8 cellular contexts compared by ENCODE assay signal in genomic region chr5:115544371-115545064, GRCh38. TPM values are rescaled to one million over a fixed set of nuclear protein-coding genes. Genes with fewer than 3 reads are reported as not detected.
DNase-seq lines count a peak whose midpoint lies in the region; ATAC-seq and TF ChIP-seq lines count a peak whose summit lies in the region.

Gene FEM1C (minus strand): TSS chr5:115544775. CDS start chr5:115543493, 1,282 bp downstream.

- no peak within 1 kb of the TSS for H2BK12ac ChIP-seq in trophoblast cell (ENCODE audit: low read length)

- peaks cover 13% of the 10 kb centered on the region for H3K9me3 Mint-ChIP-seq in activated naive CD8-positive, alpha-beta T cell treated with anti-CD3 and anti-CD28 coated beads, Interleukin-2, amount 50 U/mL, for 24 hours

- peak within 1 kb of the TSS; percentile 21 for H4K12ac ChIP-seq in trophoblast cell (ENCODE audit: low read depth, low read length)

- in situ Hi-C loops in transverse colon (cut with MboI; ENCODE audit: low pct_ligation_motif_present in 1 of 4, low pct_unique_long_range_greater_than_20kb in 1 of 4, low sequenced_read_pairs in 3 of 4) = no loop called here

- intact Hi-C loops in transverse colon (cut with DNase I; ENCODE audit: low total_unique reads) = no loop called here

- peak within 1 kb of the TSS; percentile 91 for H3K9ac ChIP-seq in trophoblast cell (ENCODE audit: low read length)

- H3K4me3 ChIP-seq in GM12864 (ENCODE audit: low read depth, low read length) (peak within 1 kb of the TSS; percentile 92), cardiac muscle cell (peak within 1 kb of the TSS; percentile 90), trophoblast cell (ENCODE audit: low read depth, low read length) (peak within 1 kb of the TSS; percentile 85), transverse colon (peak within 1 kb of the TSS; percentile 81 to 90 (median 83))

- H4K8ac ChIP-seq in trophoblast cell (ENCODE audit: low read depth, low read length) = peak within 1 kb of the TSS; percentile 81

- H2BK120ac ChIP-seq in trophoblast cell (ENCODE audit: insufficient read depth, low read length, poor library complexity) = peak within 1 kb of the TSS; percentile 4

- TF ChIP-seq CTCF in GM12864 (IDR thresholded peaks at IDR 0.05; ENCODE audit: low read depth, low read length, missing control alignments) (no peak), cardiac muscle cell (IDR thresholded peaks at IDR 0.05; ENCODE audit: low read depth, low read length) (no peak), transverse colon (IDR thresholded peaks at IDR 0.05) (no peak)

- DNase-seq in GM12864 (ENCODE audit: low read depth) = peak; percentile 85
- DNase-seq in NCI-H1417 (lab: John Stamatoyannopoulos, UW) = peak; percentile 86 to 94 (median 92)
- peak; percentile 84 to 97 for DNase-seq in SW 1271 (lab: John Stamatoyannopoulos, UW)
- peak; percentile 99 for DNase-seq in activated naive CD8-positive, alpha-beta T cell treated with anti-CD3 and anti-CD28 coated beads, Interleukin-2, amount 50 U/mL, for 24 hours
- peak; percentile 98 to 99 for DNase-seq in cardiac muscle cell (ENCODE audit: low read depth in 1 of 2, low spot score in 1 of 2)
- DNase-seq in trophoblast cell = peak; percentile 98 to 99
- DNase-seq in transverse colon = peak; percentile 98

- peak within 1 kb of the TSS; percentile 62 for H2AFZ ChIP-seq in trophoblast cell (ENCODE audit: insufficient read depth, low read length, poor library complexity)

- H3K4me3 Mint-ChIP-seq in activated naive CD8-positive, alpha-beta T cell treated with anti-CD3 and anti-CD28 coated beads, Interleukin-2, amount 50 U/mL, for 24 hours = peak within 1 kb of the TSS; percentile 95

- peaks cover 4% of the 10 kb centered on the region for H3K79me1 ChIP-seq in trophoblast cell (ENCODE audit: low read length)

- peak within 1 kb of the TSS; percentile 59 for H3K14ac ChIP-seq in trophoblast cell (ENCODE audit: low read length)

- no peak within 1 kb of the TSS for H3K23ac ChIP-seq in trophoblast cell (ENCODE audit: low read length)

- TF ChIP-seq POLR2A in transverse colon (IDR thresholded peaks at IDR 0.05) = peak; percentile 100

- H2AK5ac ChIP-seq in trophoblast cell (ENCODE audit: low read length) = no peak within 1 kb of the TSS

- WGBS in trophoblast cell (ENCODE audit: extremely low coverage, insufficient coverage, insufficient read length) = no CpG with 5 or more reads among the region's 79 CpGs
- 0 to 2% methylated on average over 9 to 34 of the region's 79 CpGs for WGBS in transverse colon (ENCODE audit: low coverage in 1 of 2), 2 donors

- peaks cover 22% of the 10 kb centered on the region for H3K4me1 ChIP-seq in cardiac muscle cell (ENCODE audit: low read depth)
- peaks cover 4 to 6% of the 10 kb centered on the region in 2 experiments for H3K4me1 ChIP-seq in trophoblast cell (ENCODE audit: control insufficient read depth in 1 of 2, insufficient read depth in 2 of 2, low read length in 2 of 2)
- H3K4me1 ChIP-seq in transverse colon = peaks cover 9 to 38% (median 19%) of the 10 kb centered on the region in 4 donors

- H3K27ac Mint-ChIP-seq in activated naive CD8-positive, alpha-beta T cell treated with anti-CD3 and anti-CD28 coated beads, Interleukin-2, amount 50 U/mL, for 24 hours = peak within 1 kb of the TSS; percentile 94

- H3K27ac ChIP-seq in cardiac muscle cell = peak within 1 kb of the TSS; percentile 94
- peak within 1 kb of the TSS; percentile 94 for H3K27ac ChIP-seq in trophoblast cell (ENCODE audit: low read depth, low read length)
- peak within 1 kb of the TSS; percentile 99 to 100 (median 99) for H3K27ac ChIP-seq in transverse colon

- H3K4me2 ChIP-seq in trophoblast cell (ENCODE audit: low read length) = peak within 1 kb of the TSS; percentile 87

- no peaks in the 10 kb centered on the region for H3K36me3 ChIP-seq in cardiac muscle cell
- H3K36me3 ChIP-seq in trophoblast cell (ENCODE audit: control insufficient read depth in 1 of 2, insufficient read depth in 2 of 2, low read length in 2 of 2) = peaks cover 3 to 4% of the 10 kb centered on the region in 2 experiments
- H3K36me3 ChIP-seq in transverse colon = peaks cover 0 to 4% (median 0%) of the 10 kb centered on the region in 4 donors

- H3K27me3 ChIP-seq in cardiac muscle cell (no peaks in the 10 kb centered on the region), trophoblast cell (ENCODE audit: insufficient read depth, low read length) (no peaks in the 10 kb centered on the region), transverse colon (no peaks in the 10 kb centered on the region)

- peaks cover 49% of the 10 kb centered on the region for H3K36me3 Mint-ChIP-seq in activated naive CD8-positive, alpha-beta T cell treated with anti-CD3 and anti-CD28 coated beads, Interleukin-2, amount 50 U/mL, for 24 hours (ENCODE audit: low read depth)

- no peaks in the 10 kb centered on the region for H3K27me3 Mint-ChIP-seq in activated naive CD8-positive, alpha-beta T cell treated with anti-CD3 and anti-CD28 coated beads, Interleukin-2, amount 50 U/mL, for 24 hours

- peaks cover 37% of the 10 kb centered on the region for H3K4me1 Mint-ChIP-seq in activated naive CD8-positive, alpha-beta T cell treated with anti-CD3 and anti-CD28 coated beads, Interleukin-2, amount 50 U/mL, for 24 hours

- H3K79me2 ChIP-seq in trophoblast cell (ENCODE audit: control insufficient read depth, insufficient read depth, low read length, poor library complexity) = peaks cover 10% of the 10 kb centered on the region

- peak within 1 kb of the TSS; percentile 31 for H4K91ac ChIP-seq in trophoblast cell (ENCODE audit: low read depth, low read length)

- H2BK5ac ChIP-seq in trophoblast cell (ENCODE audit: low read depth, low read length, poor library complexity) = peak within 1 kb of the TSS; percentile 34

- TF ChIP-seq EP300 in transverse colon (IDR thresholded peaks at IDR 0.05; ENCODE audit: low read depth) = no peak

- H3K9me3 ChIP-seq in cardiac muscle cell (ENCODE audit: low read depth) = no peaks in the 10 kb centered on the region
- peaks cover 2% of the 10 kb centered on the region for H3K9me3 ChIP-seq in trophoblast cell (ENCODE audit: insufficient read depth, low read depth, low read length)
- H3K9me3 ChIP-seq in transverse colon = peaks cover 7 to 12% of the 10 kb centered on the region in 2 donors

- peak; percentile 98 for ATAC-seq in HG02759 (IDR thresholded peaks at IDR 0.05; ENCODE audit: unreplicated experiment)
- peak; percentile 99 for ATAC-seq in activated naive CD8-positive, alpha-beta T cell treated with anti-CD3 and anti-CD28 coated beads, Interleukin-2, amount 50 U/mL, for 24 hours

- peak within 1 kb of the TSS; percentile 89 for H3K18ac ChIP-seq in trophoblast cell (ENCODE audit: low read length)

- peak within 1 kb of the TSS; percentile 58 for H3K4ac ChIP-seq in trophoblast cell (ENCODE audit: low read depth, low read length)

RNA-seq across cellular contexts. Expression of gene FEM1C, which starts in this region (rescaled TPM):
- 8.7 and 11.8 TPM in 2 replicates for total RNA-seq in cardiac muscle cell
- 7.2 and 9.2 TPM in 2 replicates for polyA plus RNA-seq in cardiac muscle cell
- polyA plus RNA-seq in trophoblast cell (2013) = 6.8 and 7.1 TPM in 2 replicates
- total RNA-seq in transverse colon = 10 to 100 TPM in 3 of 4 donors, 1 to 10 TPM in 1; 5.8 to 46.0 (median 40.0) TPM

Comparison
In these comparisons a context has a peak if more than half of its experiments do, and no peak if none do; other contexts are left out.
1. Peak in every context shown above with its lines: DNase-seq, ATAC-seq, H3K4me3 ChIP-seq and H3K27ac ChIP-seq.